ENCODE assay signal across 28 cellular contexts in genomic region chr1:43828574-43828973, GRCh38.
"Had no signal": no experiment of that assay in that cellular context is flagged by ENCODE, and none has a peak within 500 bp of the region (broad histone marks: within the 10 kb centered on the region; RNA-seq: fewer than 3 reads in every experiment).

No MANE protein-coding gene starts in this region.

- H3K27me3 ChIP-seq: neural progenitor cell, ovary, spleen, suprapubic skin, testis, tibial artery, transverse colon, upper lobe of right lung, vagina had no signal

- H3K4me1 ChIP-seq: neural progenitor cell, psoas muscle, testis, vagina had no signal

- H3K4me3 ChIP-seq: neural progenitor cell, ovary, psoas muscle, skin epidermis, smooth muscle cell, spleen, suprapubic skin, testis, tibial artery, transverse colon, upper lobe of right lung, vagina had no signal

- ATAC-seq: naive thymus-derived CD4-positive, alpha-beta T cell; natural killer cell; psoas muscle; right cardiac atrium; sciatic nerve; stimulated activated memory B cell treated with anti-CD40 and anti-IgM and Interleukin-4, amounts not matched to agents 10 μg/mL and 1 μg/mL and 100 μg/mL, for 72 hours; stimulated activated naive CD8-positive, alpha-beta T cell treated with anti-CD3 and anti-CD28 coated beads, Interleukin-15, Interleukin-2, amounts not matched to agents 100 U/mL and 50 U/mL, for 24 hours; upper lobe of right lung had no signal

- H3K4me2 ChIP-seq: neural progenitor cell, smooth muscle cell had no signal

- H3K79me2 ChIP-seq: parathyroid adenoma had no signal

- DNase-seq: naive thymus-derived CD4-positive, alpha-beta T cell; natural killer cell; occipital lobe; ovary; posterior cingulate gyrus; psoas muscle; right cardiac atrium; spleen; stimulated activated CD4-positive, alpha-beta T cell treated with anti-CD3 and anti-CD28 coated beads, Interleukin-12 subunit alpha, Interleukin-12 subunit beta, amount 100 ng/mL, for 4 hours; stimulated activated CD4-positive, alpha-beta T cell treated with anti-CD3 and anti-CD28 coated beads, Interleukin-1b, Interleukin-23, amount 100 ng/mL, for 48 hours; stimulated activated CD4-positive, alpha-beta T cell treated with anti-CD3 and anti-CD28 coated beads, Interleukin-4, amount 100 ng/mL, for 1 hour; stimulated activated CD4-positive, alpha-beta T cell treated with anti-CD3 and anti-CD28 coated beads, Interleukin-4, amount 100 ng/mL, for 4 hours; stimulated activated CD8-positive, alpha-beta memory T cell treated with anti-CD3 and anti-CD28 coated beads, Interleukin-4, amount 100 ng/mL, for 48 hours; stimulated activated naive CD4-positive, alpha-beta T cell; stimulated activated naive CD8-positive, alpha-beta T cell treated with anti-CD3 and anti-CD28 coated beads, Interleukin-15, Interleukin-2, amounts not matched to agents 100 U/mL and 50 U/mL, for 24 hours; substantia nigra; testis; tibial artery; transverse colon; upper lobe of right lung had no signal

- H2AFZ ChIP-seq: neural progenitor cell, parathyroid adenoma had no signal

- H3K27ac ChIP-seq: neural progenitor cell, ovary, parathyroid adenoma, psoas muscle, skin epidermis, spleen, suprapubic skin, testis, tibial artery, transverse colon, upper lobe of right lung, vagina had no signal

- H3K9me3 ChIP-seq: ovary, psoas muscle, spleen, suprapubic skin, testis, tibial artery, transverse colon, upper lobe of right lung, vagina had no signal

- H3K9ac ChIP-seq: neural progenitor cell, parathyroid adenoma had no signal

- H3K36me3 ChIP-seq: neural progenitor cell, ovary, suprapubic skin, tibial artery, transverse colon, upper lobe of right lung, vagina had no signal
